ENCODE assay signal across 17 cellular contexts in genomic region chr12:109814600-109814999, GRCh38. TPM values are rescaled to one million over a fixed set of nuclear protein-coding genes. Genes with fewer than 3 reads are reported as not detected.
DNase-seq lines count a peak whose midpoint lies in the region; ATAC-seq and TF ChIP-seq lines count a peak whose summit lies in the region.
"Had no signal": no experiment of that assay in that cellular context is flagged by ENCODE, and none has a peak within 500 bp of the region (broad histone marks: within the 10 kb centered on the region; RNA-seq: fewer than 3 reads in every experiment).

No MANE protein-coding gene starts in this region.

- no peaks in the 10 kb centered on the region for H3K79me2 ChIP-seq in DND-41 (ENCODE audit: insufficient read depth, low read length)

- H3K4me2 ChIP-seq in DND-41 (ENCODE audit: insufficient read depth, low read length) = no peak overlapping the region

- no peaks in the 10 kb centered on the region for H3K4me1 ChIP-seq in DND-41 (ENCODE audit: insufficient read depth, low read length)

- POLR2A ChIA-PET in GM10248 (lab: Yijun Ruan, JAX) = no interaction called here

- peaks cover 5% of the 10 kb centered on the region for H3K27me3 ChIP-seq in DND-41 (ENCODE audit: insufficient read depth, low read length, poor library complexity)
- no peaks in the 10 kb centered on the region for H3K27me3 ChIP-seq in H7 (ENCODE audit: control insufficient read depth, insufficient read depth, low read length)

- H4K20me1 ChIP-seq in DND-41 (ENCODE audit: insufficient read depth, low read length) = no peaks in the 10 kb centered on the region

- H3K36me3 ChIP-seq in DND-41 (ENCODE audit: insufficient read depth, low read length) (no peaks in the 10 kb centered on the region), H7 (replicated peaks; ENCODE audit: control insufficient read depth, insufficient read depth, low read length) (no peaks in the 10 kb centered on the region)

- H2AFZ ChIP-seq in DND-41 (ENCODE audit: low read depth, low read length) = no peak overlapping the region
- H2AFZ ChIP-seq: GM23248 had no signal

- H3K27ac ChIP-seq in DND-41 (ENCODE audit: low read length) = no peak overlapping the region
- H3K27ac ChIP-seq: GM23248 had no signal

- no peak for TF ChIP-seq CTCF in DND-41 (IDR thresholded peaks at IDR 0.05; ENCODE audit: borderline replicate concordance, extremely low read depth, low read length, poor library complexity, severe bottlenecking)
- no peak for TF ChIP-seq CTCF in GM10248 (IDR thresholded peaks at IDR 0.05; ENCODE audit: control extremely low read depth, extremely low read depth, low read depth, missing control alignments)

- CTCF ChIA-PET in GM10248 (lab: Yijun Ruan, JAX) = interaction anchor here (1.6 kb wide), 2 partner anchors 9 to 11 kb away, joined by 3 to 7 read pairs; no protein-coding TSS in a partner anchor

- no peak for DNase-seq in DND-41
- peak; percentile 61 for DNase-seq in H7
- DNase-seq in left kidney (ENCODE audit: low read depth, low spot score) = peak; percentile 27
- no peak for DNase-seq in GM10248 (ENCODE audit: extremely low spot score)
- DNase-seq in nucleus accumbens (lab: John Stamatoyannopoulos, UW) = no peak
- no peak for DNase-seq in hepatic stellate cell (ENCODE audit: low spot score)
- DNase-seq: C1 segment of cervical spinal cord; Calu3; CD4-positive, alpha-beta memory T cell; COR-L47; DMS53; DMS79 treated with DMSO at 0.1 percent for 48 hours; GM23248; H9 had no signal

- no peak overlapping the region for H3K9ac ChIP-seq in DND-41 (ENCODE audit: low read depth, low read length)
- H3K9ac ChIP-seq: GM23248 had no signal

- H3K4me3 ChIP-seq in DND-41 (ENCODE audit: low read depth in 1 of 2, low read length in 2 of 2) (no peak overlapping the region), H7 (ENCODE audit: insufficient read depth, low read depth, low read length) (no peak overlapping the region)
- H3K4me3 ChIP-seq: GM12878, GM23248 had no signal

- ATAC-seq in DND-41 (ENCODE audit: insufficient read depth, low read depth) = peak; percentile 35; the same call in 1 of the 3 replicates
- ATAC-seq: GM12878, HCT116 had no signal

- H3K9me3 ChIP-seq in DND-41 (ENCODE audit: insufficient read depth, low read length, severe bottlenecking) = no peaks in the 10 kb centered on the region

RNA-seq across cellular contexts. Expression of gene TRPV4, which starts 18.6 kb away (rescaled TPM):
- 1.6 and 4.0 TPM in 2 replicates for total RNA-seq in H7 (2014; rRNA removed; shearing (Covaris generic))
- total RNA-seq: A172, GM12878 had no signal

Comparison
In these comparisons a context has a peak if more than half of its experiments do, and no peak if none do; other contexts are left out.
1. DNase-seq: peak in H7 (single experiment) and left kidney (single experiment); none in DND-41 (single experiment), GM10248 (single experiment), nucleus accumbens (0 of 56) and hepatic stellate cell (single experiment).